Comparison of ENCODE assay signal across 1 cellular context in the genomic region with DNA sequence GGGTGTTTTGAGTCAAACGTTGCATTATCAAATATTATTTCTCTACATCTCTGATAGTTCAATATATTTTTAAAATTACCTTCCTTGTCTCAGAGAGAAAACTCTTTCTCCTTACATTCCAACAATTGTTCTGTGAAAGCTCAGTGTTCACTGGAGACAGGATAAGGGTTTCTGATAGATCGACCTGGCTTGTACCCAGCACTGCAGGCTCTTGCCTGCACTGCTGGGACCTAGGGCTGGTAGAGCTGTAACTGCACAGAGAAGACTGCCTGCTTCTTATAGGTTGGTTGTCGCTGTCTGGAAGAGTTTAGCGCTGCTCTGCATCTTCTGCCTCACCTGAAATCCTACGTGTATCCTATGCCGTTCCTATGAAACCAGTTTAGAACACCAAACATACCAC.
TF ChIP-seq lines count a peak whose summit lies in the region.

No MANE protein-coding gene starts in this region.

TF ChIP-seq in SK-N-SH, 30 proteins besides CTCF, POLR2A, EP300 and RAD21 (continued from another document):
- TF ChIP-seq USF1 (IDR thresholded peaks at IDR 0.05; ENCODE audit: borderline replicate concordance, low read depth) (no peak), RCOR1 (IDR thresholded peaks at IDR 0.05; ENCODE audit: low read length) (no peak), MAX (IDR thresholded peaks at IDR 0.05; ENCODE audit: low read depth) (no peak), RXRA (IDR thresholded peaks at IDR 0.05; ENCODE audit: borderline replicate concordance, low read depth) (no peak), FOXJ3 (CRISPR knock-in tag; IDR thresholded peaks at IDR 0.05) (no peak), TEAD4 (IDR thresholded peaks at IDR 0.05; ENCODE audit: borderline replicate concordance, insufficient read depth) (no peak), TAF1 (IDR thresholded peaks at IDR 0.05; ENCODE audit: borderline replicate concordance, low read depth, low read length) (no peak), NRF1 (IDR thresholded peaks at IDR 0.05; ENCODE audit: low read depth, low read length) (no peak)
